Comparison of ENCODE assay signal across 21 cellular contexts in genomic region chr3:22377421-22377820, GRCh38.
DNase-seq lines count a peak whose midpoint lies in the region; ATAC-seq and TF ChIP-seq lines count a peak whose summit lies in the region.
"Had no signal": no experiment of that assay in that cellular context is flagged by ENCODE, and none has a peak within 500 bp of the region (broad histone marks: within the 10 kb centered on the region; RNA-seq: fewer than 3 reads in every experiment).

No MANE protein-coding gene starts in this region.

- no peaks in the 10 kb centered on the region for H3K9me3 Mint-ChIP-seq in WTC11
- peaks cover 2 to 16% of the 10 kb centered on the region in 2 donors for H3K9me3 Mint-ChIP-seq in activated T-cell treated with anti-CD3 and anti-CD28 coated beads, Interleukin-2, amount 50 U/mL, for 72 hours

- ATAC-seq in SK-N-SH treated with all-trans-retinoic acid at 6 μM for 48 hours = peak; percentile 98
- no peak for ATAC-seq in GM18498 (IDR thresholded peaks at IDR 0.05; ENCODE audit: unreplicated experiment)
- ATAC-seq in WTC11 = no peak
- ATAC-seq in activated T-cell treated with anti-CD3 and anti-CD28 coated beads, Interleukin-2, amount 50 U/mL, for 72 hours (replicated peaks in 1 of 2) = no peak
- ATAC-seq: left ventricle myocardium superior, pancreas had no signal

- peaks cover 23% of the 10 kb centered on the region for H3K27me3 Mint-ChIP-seq in WTC11 (ENCODE audit: low read depth)
- peaks cover 11% of the 10 kb centered on the region for H3K27me3 Mint-ChIP-seq in activated T-cell treated with anti-CD3 and anti-CD28 coated beads, Interleukin-2, amount 50 U/mL, for 72 hours (ENCODE audit: low read depth)

- peak; percentile 22 for DNase-seq in GM04504 (ENCODE audit: low read depth)
- peak; percentile 83 for DNase-seq in fibroblast of mammary gland (ENCODE audit: low read depth)
- peak; percentile 21 for DNase-seq in retinal pigment epithelial cell (ENCODE audit: low read depth)
- no peak for DNase-seq in stimulated activated CD4-positive, alpha-beta T cell treated with anti-CD3 and anti-CD28 coated beads, Interleukin-4, amount 100 ng/mL, for 1 hour
- no peak for DNase-seq in WTC11 (ENCODE audit: low spot score)
- no peak for DNase-seq in activated T-cell treated with anti-CD3 and anti-CD28 coated beads, Interleukin-2, amount 50 U/mL, for 72 hours
- DNase-seq: activated CD4-positive, alpha-beta memory T cell treated with anti-CD3 and anti-CD28 coated beads, Interleukin-2, amount 10 ng/mL, durations not matched to agents 7 days and 5 days; BE2C; central memory CD4-positive, alpha-beta T cell; effector memory CD4-positive, alpha-beta T cell; foreskin melanocyte; GF-D8; HCEC 1CT; left ventricle myocardium superior; NCI-H1105 treated with DMSO at 0.1 percent for 48 hours; pancreas; small intestine; T-helper 1 cell had no signal

- CTCF ChIA-PET in WTC11 (lab: Charles Lee) = no interaction called here

- no peaks in the 10 kb centered on the region for H3K36me3 Mint-ChIP-seq in WTC11
- peaks cover 3% of the 10 kb centered on the region in 2 donors for H3K36me3 Mint-ChIP-seq in activated T-cell treated with anti-CD3 and anti-CD28 coated beads, Interleukin-2, amount 50 U/mL, for 72 hours (ENCODE audit: insufficient read depth in 2 of 2)
- H3K36me3 Mint-ChIP-seq: activated naive CD8-positive, alpha-beta T cell had no signal

- no peak for TF ChIP-seq CTCF in fibroblast of mammary gland (conservative IDR thresholded peaks at IDR 0.05; ENCODE audit: control insufficient read depth, insufficient read depth, low read depth, low read length)
- TF ChIP-seq CTCF in retinal pigment epithelial cell (conservative IDR thresholded peaks at IDR 0.05; ENCODE audit: low read depth, low read length) = no peak
- TF ChIP-seq CTCF in WTC11 (IDR thresholded peaks at IDR 0.05) = no peak

- no peak overlapping the region for H3K27ac Mint-ChIP-seq in WTC11
- no peak overlapping the region for H3K27ac Mint-ChIP-seq in activated T-cell treated with anti-CD3 and anti-CD28 coated beads, Interleukin-2, amount 50 U/mL, for 72 hours
- H3K27ac Mint-ChIP-seq: activated CD4-positive, alpha-beta memory T cell treated with anti-CD3 and anti-CD28 coated beads, Interleukin-2, amount 10 ng/mL, durations not matched to agents 7 days and 5 days; activated naive CD8-positive, alpha-beta T cell had no signal

- H3K4me3 ChIP-seq in fibroblast of mammary gland (ENCODE audit: control insufficient read depth, low read depth, low read length) (no peak overlapping the region), retinal pigment epithelial cell (ENCODE audit: low read length) (no peak overlapping the region)
- H3K4me3 ChIP-seq: pancreas had no signal

- H3K4me1 Mint-ChIP-seq in WTC11 = peaks cover 8% of the 10 kb centered on the region
- no peaks in the 10 kb centered on the region for H3K4me1 Mint-ChIP-seq in activated T-cell treated with anti-CD3 and anti-CD28 coated beads, Interleukin-2, amount 50 U/mL, for 72 hours (ENCODE audit: low read depth)
- H3K4me1 Mint-ChIP-seq: activated CD4-positive, alpha-beta memory T cell treated with anti-CD3 and anti-CD28 coated beads, Interleukin-2, amount 10 ng/mL, durations not matched to agents 7 days and 5 days had no signal

- H3K4me3 Mint-ChIP-seq in WTC11 = no peak overlapping the region
- no peak overlapping the region for H3K4me3 Mint-ChIP-seq in activated T-cell treated with anti-CD3 and anti-CD28 coated beads, Interleukin-2, amount 50 U/mL, for 72 hours
- H3K4me3 Mint-ChIP-seq: activated CD4-positive, alpha-beta memory T cell treated with anti-CD3 and anti-CD28 coated beads, Interleukin-2, amount 10 ng/mL, durations not matched to agents 7 days and 5 days; activated naive CD8-positive, alpha-beta T cell had no signal

- POLR2A ChIA-PET in WTC11 (lab: Charles Lee) = no interaction called here

TF ChIP-seq in SK-N-SH treated with all-trans-retinoic acid at 6 μM for 48 hours, 23 proteins besides CTCF, POLR2A, EP300 and RAD21:
- no peak for TF ChIP-seq TCF4 (CRISPR knock-in tag; IDR thresholded peaks at IDR 0.05; ENCODE audit: borderline replicate concordance)
- peak; percentile 71 for TF ChIP-seq TOX (CRISPR knock-in tag; IDR thresholded peaks at IDR 0.05; ENCODE audit: borderline replicate concordance)
- TF ChIP-seq ZNF8 (CRISPR knock-in tag; IDR thresholded peaks at IDR 0.05) = no peak
- peak; percentile 28; the same call in 1 of the 2 replicates for TF ChIP-seq ZFP3 (CRISPR knock-in tag; IDR thresholded peaks at IDR 0.05)
- peak; percentile 67 for TF ChIP-seq CSDC2 (CRISPR knock-in tag; IDR thresholded peaks at IDR 0.05)
- TF ChIP-seq ZC3H10 (CRISPR knock-in tag; IDR thresholded peaks at IDR 0.05) = no peak
- TF ChIP-seq ZFP30 (CRISPR knock-in tag; IDR thresholded peaks at IDR 0.05) = no peak
- TF ChIP-seq ISL1 (CRISPR knock-in tag; IDR thresholded peaks at IDR 0.05) = peak; percentile 92
- TF ChIP-seq SNAI2 (CRISPR knock-in tag; IDR thresholded peaks at IDR 0.05) = no peak
- peak; percentile 55; the same call in 1 of the 2 replicates for TF ChIP-seq CREB5 (CRISPR knock-in tag; IDR thresholded peaks at IDR 0.05; ENCODE audit: low read depth)

TF ChIP-seq in WTC11, 78 proteins besides CTCF, POLR2A, EP300 and RAD21:
- no peak for TF ChIP-seq AFF4 (CRISPR knock-in tag; IDR thresholded peaks at IDR 0.05; ENCODE audit: borderline replicate concordance)
- TF ChIP-seq IRF2 (CRISPR knock-in tag; IDR thresholded peaks at IDR 0.05; ENCODE audit: borderline replicate concordance, low read depth) = no peak
- no peak for TF ChIP-seq KAT7 (CRISPR knock-in tag; IDR thresholded peaks at IDR 0.05; ENCODE audit: borderline replicate concordance)
- no peak for TF ChIP-seq NR3C1 (CRISPR knock-in tag; conservative IDR thresholded peaks at IDR 0.05; ENCODE audit: low read depth)
- TF ChIP-seq ATF3 (CRISPR knock-in tag; conservative IDR thresholded peaks at IDR 0.05) = no peak
- no peak for TF ChIP-seq ZBTB21 (CRISPR knock-in tag; IDR thresholded peaks at IDR 0.05; ENCODE audit: borderline replicate concordance)
- no peak for TF ChIP-seq TP53 (CRISPR knock-in tag; IDR thresholded peaks at IDR 0.05)
- TF ChIP-seq ZNF263 (CRISPR knock-in tag; IDR thresholded peaks at IDR 0.05; ENCODE audit: low read depth) = no peak
- no peak for TF ChIP-seq CREB1 (CRISPR knock-in tag; IDR thresholded peaks at IDR 0.05)
- no peak for TF ChIP-seq ZMAT4 (CRISPR knock-in tag; IDR thresholded peaks at IDR 0.05)
- TF ChIP-seq E2F1 (CRISPR knock-in tag; IDR thresholded peaks at IDR 0.05) = no peak
- TF ChIP-seq FOXK1 (CRISPR knock-in tag; IDR thresholded peaks at IDR 0.05) = no peak
- no peak for TF ChIP-seq IRF1 (CRISPR knock-in tag; IDR thresholded peaks at IDR 0.05)

Comparison
In these comparisons a context has a peak if more than half of its experiments do, and no peak if none do; other contexts are left out.
1. DNase-seq: peak in GM04504 (single experiment), fibroblast of mammary gland (single experiment) and retinal pigment epithelial cell (single experiment); none in stimulated activated CD4-positive, alpha-beta T cell treated with anti-CD3 and anti-CD28 coated beads, Interleukin-4, amount 100 ng/mL, for 1 hour (single experiment), WTC11 (single experiment) and activated T-cell treated with anti-CD3 and anti-CD28 coated beads, Interleukin-2, amount 50 U/mL, for 72 hours (0 of 2).